ENCODE assay signal across 7 cellular contexts in the genomic region with DNA sequence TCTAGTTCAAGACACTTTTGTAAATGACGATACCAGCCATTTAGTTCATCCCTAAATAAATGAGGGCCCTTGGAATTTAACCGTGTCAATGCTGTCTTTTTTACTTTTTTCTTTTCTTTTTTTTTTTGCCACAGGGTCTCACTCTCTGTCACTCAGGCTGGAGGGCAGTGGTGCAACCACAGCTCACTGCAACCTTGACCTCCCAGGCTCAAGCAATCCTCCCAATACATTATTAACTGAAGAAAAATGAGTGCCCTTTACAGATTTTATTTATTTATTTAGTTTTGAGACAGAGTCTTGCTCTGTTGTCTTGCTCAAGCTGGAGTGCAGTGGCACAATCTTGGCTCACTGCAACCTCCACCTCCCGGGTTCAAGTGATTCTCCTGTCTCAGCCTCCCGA.
"Had no signal": no experiment of that assay in that cellular context is flagged by ENCODE, and none has a peak within 500 bp of the region (broad histone marks: within the 10 kb centered on the region; RNA-seq: fewer than 3 reads in every experiment).

No MANE protein-coding gene starts in this region.

- H3K4me3 ChIP-seq: K562 had no signal

- H3K4me2 ChIP-seq: KMS-11 had no signal

- H3K27ac ChIP-seq: HL-60, KMS-11 had no signal

- H3K9ac ChIP-seq: KMS-11 had no signal

- DNase-seq: IMR-90, KBM-7, KG1 had no signal

- ATAC-seq: K562 had no signal

- FAIRE-seq: HTR-8/SVneo, K562 had no signal
